Comparison of ENCODE assay signal across 35 cellular contexts in genomic region chr16:50045412-50045811, GRCh38.
"Had no signal": no experiment of that assay in that cellular context is flagged by ENCODE, and none has a peak within 500 bp of the region (broad histone marks: within the 10 kb centered on the region; RNA-seq: fewer than 3 reads in every experiment).

No MANE protein-coding gene starts in this region.

- H3K9me3 ChIP-seq: MG63 had no signal

- H3K4me3 ChIP-seq: MG63 had no signal

- H3K27me3 ChIP-seq: MG63 had no signal

- H3K36me3 ChIP-seq: MG63 had no signal

- DNase-seq: Karpas-422, Kasumi-1, MG63, MM.1S, MV-4-11, NCI-H1048, NCI-H1092, NCI-H1092 treated with DMSO at 0.1 percent for 48 hours, NCI-H1105, NCI-H1105 treated with DMSO at 0.1 percent for 48 hours, NCI-H1417, NCI-H1417 treated with DMSO at 0.1 percent for 48 hours, NCI-H1436, NCI-H1436 treated with DMSO at 0.1 percent for 48 hours, NCI-H146, NCI-H1694, NCI-H1694 treated with DMSO at 0.1 percent for 48 hours, NCI-H187, NCI-H187 treated with DMSO at 0.1 percent for 48 hours, NCI-H1930, NCI-H2029, NCI-H2029 treated with DMSO at 0.1 percent for 48 hours, NCI-H2081, NCI-H2081 treated with DMSO at 0.1 percent for 48 hours, NCI-H2107, NCI-H2171, NCI-H2171 treated with DMSO at 0.1 percent for 48 hours, NCI-H2227 treated with DMSO at 0.1 percent for 48 hours, NCI-H226, NCI-H345, NCI-H446, NCI-H446 treated with DMSO at 0.1 percent for 48 hours, NCI-H510A, NCI-H510A treated with DMSO at 0.1 percent for 48 hours, NCI-H524 had no signal
